ENCODE assay signal across 1 cellular context in the genomic region with DNA sequence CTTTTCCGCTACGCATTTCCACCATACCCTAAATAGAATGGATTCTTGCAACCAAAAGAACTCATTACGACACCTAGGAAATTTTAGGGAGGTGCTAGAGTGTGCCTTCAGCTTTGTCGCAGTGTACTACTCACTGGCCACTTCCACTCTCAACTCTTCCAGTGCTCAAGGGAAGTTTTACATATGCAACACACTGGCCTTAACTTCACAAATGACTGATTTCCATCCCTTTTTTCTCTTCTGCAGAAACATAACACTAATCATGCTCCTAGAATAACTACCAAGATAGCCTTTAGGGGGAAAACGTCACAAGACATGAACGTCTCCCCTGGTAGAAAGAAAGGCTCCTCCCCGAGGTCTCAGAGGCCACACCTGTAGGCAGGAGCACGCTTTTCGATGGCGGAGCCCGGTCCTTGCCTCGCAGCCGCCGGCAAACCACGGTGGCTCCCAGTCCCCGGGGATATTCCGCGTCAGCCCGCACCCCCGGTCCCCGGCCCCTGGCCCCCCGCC.
A peak's percentile ranks its signal among the peaks of the same experiment; 100 is the strongest.
TF ChIP-seq lines count a peak whose summit lies in the region.

No MANE protein-coding gene starts in this region.

TF ChIP-seq in HepG2, 621 proteins besides CTCF, POLR2A, EP300 and RAD21 (continued from another document and continues in another):
- peak; percentile 71 for TF ChIP-seq SAP130 (CRISPR knock-in tag; IDR thresholded peaks at IDR 0.05; ENCODE audit: low read depth)
- 0 out of 2 replicates have a peak, but pooled peaks have one; percentile 75 for TF ChIP-seq DNMT3B (CRISPR knock-in tag; conservative IDR thresholded peaks at IDR 0.05)
- no peak for TF ChIP-seq RFXANK (CRISPR knock-in tag; IDR thresholded peaks at IDR 0.05)
- TF ChIP-seq ZNF543 (CRISPR knock-in tag; IDR thresholded peaks at IDR 0.05), result no peak
- TF ChIP-seq HNRNPH1 (optimal IDR thresholded peaks at IDR 0.05; ENCODE audit: low read depth, low read length), result no peak
- no peak for TF ChIP-seq PAF1 (CRISPR knock-in tag; IDR thresholded peaks at IDR 0.05)
- TF ChIP-seq POLR2G (IDR thresholded peaks at IDR 0.05; ENCODE audit: low read depth, low read length), result peak; percentile 60; the same call in 1 of the 2 replicates
- no peak for TF ChIP-seq ZFP90 (CRISPR knock-in tag; IDR thresholded peaks at IDR 0.05; ENCODE audit: borderline replicate concordance)
- TF ChIP-seq, protein P1, sequence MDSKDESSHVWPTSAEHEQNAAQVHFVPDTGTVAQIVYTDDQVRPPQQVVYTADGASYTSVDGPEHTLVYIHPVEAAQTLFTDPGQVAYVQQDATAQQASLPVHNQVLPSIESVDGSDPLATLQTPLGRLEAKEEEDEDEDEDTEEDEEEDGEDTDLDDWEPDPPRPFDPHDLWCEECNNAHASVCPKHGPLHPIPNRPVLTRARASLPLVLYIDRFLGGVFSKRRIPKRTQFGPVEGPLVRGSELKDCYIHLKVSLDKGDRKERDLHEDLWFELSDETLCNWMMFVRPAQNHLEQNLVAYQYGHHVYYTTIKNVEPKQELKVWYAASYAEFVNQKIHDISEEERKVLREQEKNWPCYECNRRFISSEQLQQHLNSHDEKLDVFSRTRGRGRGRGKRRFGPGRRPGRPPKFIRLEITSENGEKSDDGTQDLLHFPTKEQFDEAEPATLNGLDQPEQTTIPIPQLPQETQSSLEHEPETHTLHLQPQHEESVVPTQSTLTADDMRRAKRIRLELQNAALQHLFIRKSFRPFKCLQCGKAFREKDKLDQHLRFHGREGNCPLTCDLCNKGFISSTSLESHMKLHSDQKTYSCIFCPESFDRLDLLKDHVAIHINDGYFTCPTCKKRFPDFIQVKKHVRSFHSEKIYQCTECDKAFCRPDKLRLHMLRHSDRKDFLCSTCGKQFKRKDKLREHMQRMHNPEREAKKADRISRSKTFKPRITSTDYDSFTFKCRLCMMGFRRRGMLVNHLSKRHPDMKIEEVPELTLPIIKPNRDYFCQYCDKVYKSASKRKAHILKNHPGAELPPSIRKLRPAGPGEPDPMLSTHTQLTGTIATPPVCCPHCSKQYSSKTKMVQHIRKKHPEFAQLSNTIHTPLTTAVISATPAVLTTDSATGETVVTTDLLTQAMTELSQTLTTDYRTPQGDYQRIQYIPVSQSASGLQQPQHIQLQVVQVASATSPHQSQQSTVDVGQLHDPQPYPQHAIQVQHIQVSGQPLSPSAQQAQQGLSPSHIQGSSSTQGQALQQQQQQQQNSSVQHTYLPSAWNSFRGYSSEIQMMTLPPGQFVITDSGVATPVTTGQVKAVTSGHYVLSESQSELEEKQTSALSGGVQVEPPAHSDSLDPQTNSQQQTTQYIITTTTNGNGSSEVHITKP (CRISPR knock-in tag; IDR thresholded peaks at IDR 0.05; ENCODE audit: low read depth), result peak; percentile 69
- TF ChIP-seq, protein P2, sequence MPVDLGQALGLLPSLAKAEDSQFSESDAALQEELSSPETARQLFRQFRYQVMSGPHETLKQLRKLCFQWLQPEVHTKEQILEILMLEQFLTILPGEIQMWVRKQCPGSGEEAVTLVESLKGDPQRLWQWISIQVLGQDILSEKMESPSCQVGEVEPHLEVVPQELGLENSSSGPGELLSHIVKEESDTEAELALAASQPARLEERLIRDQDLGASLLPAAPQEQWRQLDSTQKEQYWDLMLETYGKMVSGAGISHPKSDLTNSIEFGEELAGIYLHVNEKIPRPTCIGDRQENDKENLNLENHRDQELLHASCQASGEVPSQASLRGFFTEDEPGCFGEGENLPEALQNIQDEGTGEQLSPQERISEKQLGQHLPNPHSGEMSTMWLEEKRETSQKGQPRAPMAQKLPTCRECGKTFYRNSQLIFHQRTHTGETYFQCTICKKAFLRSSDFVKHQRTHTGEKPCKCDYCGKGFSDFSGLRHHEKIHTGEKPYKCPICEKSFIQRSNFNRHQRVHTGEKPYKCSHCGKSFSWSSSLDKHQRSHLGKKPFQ (CRISPR knock-in tag; IDR thresholded peaks at IDR 0.05; ENCODE audit: insufficient replicate concordance), result no peak
- TF ChIP-seq SP5 (CRISPR knock-in tag; IDR thresholded peaks at IDR 0.05; ENCODE audit: borderline replicate concordance, low read depth), result 0 out of 2 replicates have a peak, but pooled peaks have one; percentile 15
- TF ChIP-seq ZBTB3 (CRISPR knock-in tag; IDR thresholded peaks at IDR 0.05; ENCODE audit: borderline replicate concordance, low read depth), result 0 out of 2 replicates have a peak, but pooled peaks have one; percentile 11
- TF ChIP-seq, protein P3, sequence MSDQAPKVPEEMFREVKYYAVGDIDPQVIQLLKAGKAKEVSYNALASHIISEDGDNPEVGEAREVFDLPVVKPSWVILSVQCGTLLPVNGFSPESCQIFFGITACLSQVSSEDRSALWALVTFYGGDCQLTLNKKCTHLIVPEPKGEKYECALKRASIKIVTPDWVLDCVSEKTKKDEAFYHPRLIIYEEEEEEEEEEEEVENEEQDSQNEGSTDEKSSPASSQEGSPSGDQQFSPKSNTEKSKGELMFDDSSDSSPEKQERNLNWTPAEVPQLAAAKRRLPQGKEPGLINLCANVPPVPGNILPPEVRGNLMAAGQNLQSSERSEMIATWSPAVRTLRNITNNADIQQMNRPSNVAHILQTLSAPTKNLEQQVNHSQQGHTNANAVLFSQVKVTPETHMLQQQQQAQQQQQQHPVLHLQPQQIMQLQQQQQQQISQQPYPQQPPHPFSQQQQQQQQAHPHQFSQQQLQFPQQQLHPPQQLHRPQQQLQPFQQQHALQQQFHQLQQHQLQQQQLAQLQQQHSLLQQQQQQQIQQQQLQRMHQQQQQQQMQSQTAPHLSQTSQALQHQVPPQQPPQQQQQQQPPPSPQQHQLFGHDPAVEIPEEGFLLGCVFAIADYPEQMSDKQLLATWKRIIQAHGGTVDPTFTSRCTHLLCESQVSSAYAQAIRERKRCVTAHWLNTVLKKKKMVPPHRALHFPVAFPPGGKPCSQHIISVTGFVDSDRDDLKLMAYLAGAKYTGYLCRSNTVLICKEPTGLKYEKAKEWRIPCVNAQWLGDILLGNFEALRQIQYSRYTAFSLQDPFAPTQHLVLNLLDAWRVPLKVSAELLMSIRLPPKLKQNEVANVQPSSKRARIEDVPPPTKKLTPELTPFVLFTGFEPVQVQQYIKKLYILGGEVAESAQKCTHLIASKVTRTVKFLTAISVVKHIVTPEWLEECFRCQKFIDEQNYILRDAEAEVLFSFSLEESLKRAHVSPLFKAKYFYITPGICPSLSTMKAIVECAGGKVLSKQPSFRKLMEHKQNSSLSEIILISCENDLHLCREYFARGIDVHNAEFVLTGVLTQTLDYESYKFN (CRISPR knock-in tag; conservative IDR thresholded peaks at IDR 0.05), result 0 out of 2 replicates have a peak, but pooled peaks have one; percentile 16
- TF ChIP-seq HOXA3 (CRISPR knock-in tag; IDR thresholded peaks at IDR 0.05), result 0 out of 2 replicates have a peak, but pooled peaks have one; percentile 5
- 0 out of 2 replicates have a peak, but pooled peaks have one; percentile 20 for TF ChIP-seq ZMAT3 (CRISPR knock-in tag; conservative IDR thresholded peaks at IDR 0.05)
- TF ChIP-seq NFE2L1 (CRISPR knock-in tag; IDR thresholded peaks at IDR 0.05; ENCODE audit: borderline replicate concordance), result no peak
- TF ChIP-seq, protein P4, sequence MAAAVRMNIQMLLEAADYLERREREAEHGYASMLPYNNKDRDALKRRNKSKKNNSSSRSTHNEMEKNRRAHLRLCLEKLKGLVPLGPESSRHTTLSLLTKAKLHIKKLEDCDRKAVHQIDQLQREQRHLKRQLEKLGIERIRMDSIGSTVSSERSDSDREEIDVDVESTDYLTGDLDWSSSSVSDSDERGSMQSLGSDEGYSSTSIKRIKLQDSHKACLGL (CRISPR knock-in tag; IDR thresholded peaks at IDR 0.05), result 0 out of 2 replicates have a peak, but pooled peaks have one; percentile 12
- TF ChIP-seq, protein P5, sequence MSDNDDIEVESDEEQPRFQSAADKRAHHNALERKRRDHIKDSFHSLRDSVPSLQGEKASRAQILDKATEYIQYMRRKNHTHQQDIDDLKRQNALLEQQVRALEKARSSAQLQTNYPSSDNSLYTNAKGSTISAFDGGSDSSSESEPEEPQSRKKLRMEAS (IDR thresholded peaks at IDR 0.05), result peak; percentile 47; the same call in 1 of the 2 replicates
- TF ChIP-seq TEAD3 (CRISPR knock-in tag; optimal IDR thresholded peaks at IDR 0.05; ENCODE audit: borderline replicate concordance), result peak; percentile 15
- no peak for TF ChIP-seq SMARCE1 (IDR thresholded peaks at IDR 0.05; ENCODE audit: borderline replicate concordance)
- TF ChIP-seq HNRNPUL1 (IDR thresholded peaks at IDR 0.05; ENCODE audit: low read depth, low read length), result no peak
- TF ChIP-seq, protein P6, sequence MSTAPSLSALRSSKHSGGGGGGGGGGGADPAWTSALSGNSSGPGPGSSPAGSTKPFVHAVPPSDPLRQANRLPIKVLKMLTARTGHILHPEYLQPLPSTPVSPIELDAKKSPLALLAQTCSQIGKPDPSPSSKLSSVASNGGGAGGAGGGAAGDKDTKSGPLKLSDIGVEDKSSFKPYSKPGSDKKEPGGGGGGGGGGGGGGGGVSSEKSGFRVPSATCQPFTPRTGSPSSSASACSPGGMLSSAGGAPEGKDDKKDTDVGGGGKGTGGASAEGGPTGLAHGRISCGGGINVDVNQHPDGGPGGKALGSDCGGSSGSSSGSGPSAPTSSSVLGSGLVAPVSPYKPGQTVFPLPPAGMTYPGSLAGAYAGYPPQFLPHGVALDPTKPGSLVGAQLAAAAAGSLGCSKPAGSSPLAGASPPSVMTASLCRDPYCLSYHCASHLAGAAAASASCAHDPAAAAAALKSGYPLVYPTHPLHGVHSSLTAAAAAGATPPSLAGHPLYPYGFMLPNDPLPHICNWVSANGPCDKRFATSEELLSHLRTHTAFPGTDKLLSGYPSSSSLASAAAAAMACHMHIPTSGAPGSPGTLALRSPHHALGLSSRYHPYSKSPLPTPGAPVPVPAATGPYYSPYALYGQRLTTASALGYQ (CRISPR knock-in tag; IDR thresholded peaks at IDR 0.05), result no peak
- TF ChIP-seq SMC3 (IDR thresholded peaks at IDR 0.05; ENCODE audit: low read length), result no peak
- TF ChIP-seq NR2F1 (CRISPR knock-in tag; IDR thresholded peaks at IDR 0.05), result peak in 1 of 2 experiments; percentile 28; a peak in 1 of 4 replicates
- TF ChIP-seq CREM (IDR thresholded peaks at IDR 0.05), result peak; percentile 49; the same call in 1 of the 2 replicates
- no peak for TF ChIP-seq CREM (CRISPR knock-in tag; IDR thresholded peaks at IDR 0.05)
- TF ChIP-seq ZNF20 (CRISPR knock-in tag; IDR thresholded peaks at IDR 0.05), result 0 out of 2 replicates have a peak, but pooled peaks have one; percentile 45
- 0 out of 2 replicates have a peak, but pooled peaks have one; percentile 44 for TF ChIP-seq CCDC6 (CRISPR knock-in tag; IDR thresholded peaks at IDR 0.05)
- TF ChIP-seq PRMT3 (CRISPR knock-in tag; IDR thresholded peaks at IDR 0.05; ENCODE audit: borderline replicate concordance, low read depth), result 0 out of 2 replicates have a peak, but pooled peaks have one; percentile 20
- 0 out of 2 replicates have a peak, but pooled peaks have one; percentile 18 for TF ChIP-seq JUN (CRISPR knock-in tag; IDR thresholded peaks at IDR 0.05)
- TF ChIP-seq ZNF274 (CRISPR knock-in tag; IDR thresholded peaks at IDR 0.05), result no peak
- TF ChIP-seq, protein P7, sequence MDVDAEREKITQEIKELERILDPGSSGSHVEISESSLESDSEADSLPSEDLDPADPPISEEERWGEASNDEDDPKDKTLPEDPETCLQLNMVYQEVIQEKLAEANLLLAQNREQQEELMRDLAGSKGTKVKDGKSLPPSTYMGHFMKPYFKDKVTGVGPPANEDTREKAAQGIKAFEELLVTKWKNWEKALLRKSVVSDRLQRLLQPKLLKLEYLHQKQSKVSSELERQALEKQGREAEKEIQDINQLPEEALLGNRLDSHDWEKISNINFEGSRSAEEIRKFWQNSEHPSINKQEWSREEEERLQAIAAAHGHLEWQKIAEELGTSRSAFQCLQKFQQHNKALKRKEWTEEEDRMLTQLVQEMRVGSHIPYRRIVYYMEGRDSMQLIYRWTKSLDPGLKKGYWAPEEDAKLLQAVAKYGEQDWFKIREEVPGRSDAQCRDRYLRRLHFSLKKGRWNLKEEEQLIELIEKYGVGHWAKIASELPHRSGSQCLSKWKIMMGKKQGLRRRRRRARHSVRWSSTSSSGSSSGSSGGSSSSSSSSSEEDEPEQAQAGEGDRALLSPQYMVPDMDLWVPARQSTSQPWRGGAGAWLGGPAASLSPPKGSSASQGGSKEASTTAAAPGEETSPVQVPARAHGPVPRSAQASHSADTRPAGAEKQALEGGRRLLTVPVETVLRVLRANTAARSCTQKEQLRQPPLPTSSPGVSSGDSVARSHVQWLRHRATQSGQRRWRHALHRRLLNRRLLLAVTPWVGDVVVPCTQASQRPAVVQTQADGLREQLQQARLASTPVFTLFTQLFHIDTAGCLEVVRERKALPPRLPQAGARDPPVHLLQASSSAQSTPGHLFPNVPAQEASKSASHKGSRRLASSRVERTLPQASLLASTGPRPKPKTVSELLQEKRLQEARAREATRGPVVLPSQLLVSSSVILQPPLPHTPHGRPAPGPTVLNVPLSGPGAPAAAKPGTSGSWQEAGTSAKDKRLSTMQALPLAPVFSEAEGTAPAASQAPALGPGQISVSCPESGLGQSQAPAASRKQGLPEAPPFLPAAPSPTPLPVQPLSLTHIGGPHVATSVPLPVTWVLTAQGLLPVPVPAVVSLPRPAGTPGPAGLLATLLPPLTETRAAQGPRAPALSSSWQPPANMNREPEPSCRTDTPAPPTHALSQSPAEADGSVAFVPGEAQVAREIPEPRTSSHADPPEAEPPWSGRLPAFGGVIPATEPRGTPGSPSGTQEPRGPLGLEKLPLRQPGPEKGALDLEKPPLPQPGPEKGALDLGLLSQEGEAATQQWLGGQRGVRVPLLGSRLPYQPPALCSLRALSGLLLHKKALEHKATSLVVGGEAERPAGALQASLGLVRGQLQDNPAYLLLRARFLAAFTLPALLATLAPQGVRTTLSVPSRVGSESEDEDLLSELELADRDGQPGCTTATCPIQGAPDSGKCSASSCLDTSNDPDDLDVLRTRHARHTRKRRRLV (CRISPR knock-in tag; IDR thresholded peaks at IDR 0.05), result 0 out of 2 replicates have a peak, but pooled peaks have one; percentile 52
- no peak for TF ChIP-seq ZNF7 (CRISPR knock-in tag; IDR thresholded peaks at IDR 0.05)
- no peak for TF ChIP-seq ZFP36 (IDR thresholded peaks at IDR 0.05; ENCODE audit: borderline replicate concordance, low read depth, low read length, partially characterized antibody)
- TF ChIP-seq, protein P8, sequence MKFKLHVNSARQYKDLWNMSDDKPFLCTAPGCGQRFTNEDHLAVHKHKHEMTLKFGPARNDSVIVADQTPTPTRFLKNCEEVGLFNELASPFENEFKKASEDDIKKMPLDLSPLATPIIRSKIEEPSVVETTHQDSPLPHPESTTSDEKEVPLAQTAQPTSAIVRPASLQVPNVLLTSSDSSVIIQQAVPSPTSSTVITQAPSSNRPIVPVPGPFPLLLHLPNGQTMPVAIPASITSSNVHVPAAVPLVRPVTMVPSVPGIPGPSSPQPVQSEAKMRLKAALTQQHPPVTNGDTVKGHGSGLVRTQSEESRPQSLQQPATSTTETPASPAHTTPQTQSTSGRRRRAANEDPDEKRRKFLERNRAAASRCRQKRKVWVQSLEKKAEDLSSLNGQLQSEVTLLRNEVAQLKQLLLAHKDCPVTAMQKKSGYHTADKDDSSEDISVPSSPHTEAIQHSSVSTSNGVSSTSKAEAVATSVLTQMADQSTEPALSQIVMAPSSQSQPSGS (CRISPR knock-in tag; IDR thresholded peaks at IDR 0.05), result 0 out of 2 replicates have a peak, but pooled peaks have one; percentile 6
- no peak for TF ChIP-seq CBX5 (CRISPR knock-in tag; IDR thresholded peaks at IDR 0.05; ENCODE audit: borderline replicate concordance)
- no peak for TF ChIP-seq DMAP1 (CRISPR knock-in tag; IDR thresholded peaks at IDR 0.05)
- TF ChIP-seq BHLHE40 (IDR thresholded peaks at IDR 0.05; ENCODE audit: low read length), result 0 out of 2 replicates have a peak, but pooled peaks have one; percentile 24
- no peak for TF ChIP-seq MTF1 (CRISPR knock-in tag; IDR thresholded peaks at IDR 0.05)
- peak; percentile 8; the same call in 1 of the 2 replicates for TF ChIP-seq KMT2A (CRISPR knock-in tag; IDR thresholded peaks at IDR 0.05)
- no peak for TF ChIP-seq MAFG (CRISPR knock-in tag; IDR thresholded peaks at IDR 0.05)
- TF ChIP-seq CREB1 (IDR thresholded peaks at IDR 0.05), result peak; percentile 33
- TF ChIP-seq CREB1 (CRISPR knock-in tag; IDR thresholded peaks at IDR 0.05), result no peak
- TF ChIP-seq MIER3 (CRISPR knock-in tag; IDR thresholded peaks at IDR 0.05; ENCODE audit: borderline replicate concordance), result 0 out of 2 replicates have a peak, but pooled peaks have one; percentile 40
